In genomic region chrX:20838477-20838876, GRCh38 we compare ENCODE assay signal across 9 cellular contexts.
"Had no signal": no experiment of that assay in that cellular context is flagged by ENCODE, and none has a peak within 500 bp of the region (broad histone marks: within the 10 kb centered on the region; RNA-seq: fewer than 3 reads in every experiment).

No MANE protein-coding gene starts in this region.

- DNase-seq: GM23248, GOT3, H7, H9, HCEC 1CT, HFFc6 had no signal

- H3K4me3 ChIP-seq: GM23248, GM23338, HAP-1 had no signal

- ATAC-seq: GM23338, HCT116 had no signal

- H3K27ac ChIP-seq: GM23248 had no signal

- H3K36me3 ChIP-seq: HAP-1 had no signal

- H3K9me3 ChIP-seq: HAP-1 had no signal

- H3K4me1 ChIP-seq: HAP-1 had no signal
